24 cellular contexts compared by ENCODE assay signal in genomic region chr18:50751947-50752346, GRCh38.
"Had no signal": no experiment of that assay in that cellular context is flagged by ENCODE, and none has a peak within 500 bp of the region (broad histone marks: within the 10 kb centered on the region; RNA-seq: fewer than 3 reads in every experiment).

No MANE protein-coding gene starts in this region.

- H3K36me3 ChIP-seq: left ventricle myocardium inferior, stomach, thyroid gland, transverse colon, upper lobe of left lung, vagina had no signal

- H3K27ac ChIP-seq: left ventricle myocardium inferior, parathyroid adenoma, skin epidermis, stomach, testis, thyroid gland, transverse colon, upper lobe of left lung, vagina had no signal

- H3K27ac Mint-ChIP-seq: mesothelial cell of epicardium; naive B cell; natural killer cell; progenitor cell of endocrine pancreas; stimulated activated naive B cell treated with anti-CD40 and anti-IgM and Interleukin-4, amounts not matched to agents 10 μg/mL and 1 μg/mL and 100 μg/mL, for 72 hours had no signal

- H3K36me3 Mint-ChIP-seq: mesothelial cell of epicardium; naive B cell; natural killer cell; stimulated activated naive B cell treated with anti-CD40 and anti-IgM and Interleukin-4, amounts not matched to agents 10 μg/mL and 1 μg/mL and 100 μg/mL, for 72 hours had no signal

- ATAC-seq: natural killer cell; right cardiac atrium; sciatic nerve; stimulated activated naive B cell treated with anti-CD40 and anti-IgM and Interleukin-4, amounts not matched to agents 10 μg/mL and 1 μg/mL and 100 μg/mL, for 72 hours; stimulated activated naive CD8-positive, alpha-beta T cell treated with anti-CD3 and anti-CD28 coated beads, Interleukin-15, Interleukin-2, amounts not matched to agents 100 U/mL and 50 U/mL, for 24 hours had no signal

- H3K27me3 ChIP-seq: testis, thyroid gland, upper lobe of left lung, vagina had no signal

- H3K4me1 ChIP-seq: left ventricle myocardium inferior, stomach, testis, thyroid gland, transverse colon, upper lobe of left lung, vagina had no signal

- H3K9me3 ChIP-seq: testis, thyroid gland, transverse colon, upper lobe of left lung, vagina had no signal

- H3K4me3 Mint-ChIP-seq: mesothelial cell of epicardium; naive B cell; natural killer cell; stimulated activated naive B cell treated with anti-CD40 and anti-IgM and Interleukin-4, amounts not matched to agents 10 μg/mL and 1 μg/mL and 100 μg/mL, for 72 hours had no signal

- H3K4me3 ChIP-seq: left ventricle myocardium inferior, lung, skin epidermis, stomach, testis, thyroid gland, transverse colon, upper lobe of left lung, vagina had no signal

- H3K4me1 Mint-ChIP-seq: naive B cell; natural killer cell; stimulated activated naive B cell treated with anti-CD40 and anti-IgM and Interleukin-4, amounts not matched to agents 10 μg/mL and 1 μg/mL and 100 μg/mL, for 72 hours had no signal

- DNase-seq: islet precursor cell; left ventricle myocardium inferior; naive B cell; natural killer cell; nucleus accumbens; right cardiac atrium; stimulated activated CD4-positive, alpha-beta T cell treated with anti-CD3 and anti-CD28 coated beads, Interleukin-12 subunit alpha, Interleukin-12 subunit beta, amount 100 ng/mL, for 4 hours; stimulated activated CD4-positive, alpha-beta T cell treated with anti-CD3 and anti-CD28 coated beads, Interleukin-15, amount 100 ng/mL, for 24 hours; stimulated activated CD4-positive, alpha-beta T cell treated with anti-CD3 and anti-CD28 coated beads, Interleukin-2, amount 100 ng/mL, for 24 hours; stimulated activated CD4-positive, alpha-beta T cell treated with anti-CD3 and anti-CD28 coated beads, Interleukin-4, amount 100 ng/mL, for 1 hour; stimulated activated naive B cell treated with anti-CD40 and anti-IgM and Interleukin-4, amounts not matched to agents 10 μg/mL and 1 μg/mL and 100 μg/mL, for 72 hours; stimulated activated naive CD8-positive, alpha-beta T cell treated with anti-CD3 and anti-CD28 coated beads, Interleukin-15, Interleukin-2, amounts not matched to agents 100 U/mL and 50 U/mL, for 24 hours; stomach; testis; thyroid gland; transverse colon had no signal

- H3K9me3 Mint-ChIP-seq: mesothelial cell of epicardium, natural killer cell had no signal
